ENCODE assay signal across 19 cellular contexts in the genomic region with DNA sequence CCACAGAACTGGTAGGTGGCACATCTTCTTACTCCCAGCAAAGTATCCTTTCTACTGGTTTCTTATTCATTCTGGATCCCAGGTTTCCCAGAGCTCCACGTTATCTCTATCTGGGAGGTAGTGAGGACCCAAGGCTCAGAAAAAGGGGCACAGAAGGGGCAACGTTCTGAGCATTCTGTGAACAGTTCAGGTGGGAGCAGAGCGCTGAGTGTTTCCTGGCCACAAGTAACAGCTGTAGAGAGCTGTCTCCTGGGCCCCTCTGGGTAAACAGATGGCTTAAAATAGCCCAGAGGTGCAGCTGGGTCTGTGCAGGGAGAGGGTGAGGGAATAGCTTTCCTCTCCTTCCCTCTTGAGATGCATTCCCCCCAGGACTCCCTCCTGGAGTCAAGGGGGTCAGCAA.
DNase-seq lines count a peak whose midpoint lies in the region; ATAC-seq and FAIRE-seq lines count a peak whose summit lies in the region.
"Had no signal": no experiment of that assay in that cellular context is flagged by ENCODE, and none has a peak within 500 bp of the region (broad histone marks: within the 10 kb centered on the region; RNA-seq: fewer than 3 reads in every experiment).

No MANE protein-coding gene starts in this region.

- H3K36me3 ChIP-seq in BLaER1 treated with 17β-estradiol and CSF1 and Interleukin-3, amounts not matched to agents 10 nM and 100 nM, result no peaks in the 10 kb centered on the region
- H3K36me3 ChIP-seq: neutrophil had no signal

- H4K20me1 ChIP-seq in BLaER1 treated with 17β-estradiol and CSF1 and Interleukin-3, amounts not matched to agents 10 nM and 100 nM, result no peaks in the 10 kb centered on the region

- no peaks in the 10 kb centered on the region for H3K9me3 ChIP-seq in BLaER1 treated with 17β-estradiol and CSF1 and Interleukin-3, amounts not matched to agents 10 nM and 100 nM (replicated peaks in 1 of 11)
- H3K9me3 ChIP-seq: neutrophil had no signal

- H3K4me3 Mint-ChIP-seq in activated T-cell treated with anti-CD3 and anti-CD28 coated beads, Interleukin-2, amount 50 U/mL, for 24 hours, result no peak overlapping the region
- H3K4me3 Mint-ChIP-seq: activated naive CD8-positive, alpha-beta T cell treated with anti-CD3 and anti-CD28 coated beads, Interleukin-2, amount 10 ng/mL, durations not matched to agents 7 days and 5 days; effector memory CD8-positive, alpha-beta T cell had no signal

- FAIRE-seq in islet of Langerhans (lab: Jason Lieb, UNC), result peak; percentile 33
- FAIRE-seq: D721Med, small intestine, urothelium cell line had no signal

- peak overlapping the region in 1 of 11 experiments; percentile 17; a peak in 1 of 22 replicates for H3K27ac ChIP-seq in BLaER1 treated with 17β-estradiol and CSF1 and Interleukin-3, amounts not matched to agents 10 nM and 100 nM
- H3K27ac ChIP-seq: neutrophil had no signal

- H3K27ac Mint-ChIP-seq in activated T-cell treated with anti-CD3 and anti-CD28 coated beads, Interleukin-2, amount 50 U/mL, for 24 hours, result no peak overlapping the region
- H3K27ac Mint-ChIP-seq: activated naive CD8-positive, alpha-beta T cell treated with anti-CD3 and anti-CD28 coated beads, Interleukin-2, amount 10 ng/mL, durations not matched to agents 7 days and 5 days; effector memory CD8-positive, alpha-beta T cell had no signal

- DNase-seq in NAMALWA (ENCODE audit: low spot score) (peak; percentile 30), SHP77 (lab: John Stamatoyannopoulos, UW) (peak; percentile 44 to 78), SKM-1 treated with dmso at 0.1 percent for 144 hours (lab: John Stamatoyannopoulos, UW; ENCODE audit: unreplicated experiment) (no peak)
- no peak for DNase-seq in NK-92 treated with Interleukin-12 subunit alpha and Interleukin-12 subunit beta, amount 100 ng/mL, for 24 hours (lab: John Stamatoyannopoulos, UW)
- DNase-seq in activated T-cell treated with anti-CD3 and anti-CD28 coated beads, Interleukin-2, amount 50 U/mL, for 24 hours, result no peak
- DNase-seq: activated CD4-positive, alpha-beta T cell treated with anti-CD3 and anti-CD28 coated beads, Interleukin-2, amount 50 U/mL, for 4 hours; activated naive CD8-positive, alpha-beta T cell treated with anti-CD3 and anti-CD28 coated beads, Interleukin-2, amount 10 ng/mL, durations not matched to agents 7 days and 5 days; activated T-cell treated with anti-CD3 and anti-CD28 coated beads, Interleukin-2, amount 50 U/mL, for 48 hours; effector memory CD8-positive, alpha-beta T cell; foreskin fibroblast; mesendoderm; small intestine; stimulated activated naive CD4-positive, alpha-beta T cell had no signal

- peak overlapping the region in 2 of 11 experiments; percentile 47 to 48; a peak in 3 of 22 replicates for H3K9ac ChIP-seq in BLaER1 treated with 17β-estradiol and CSF1 and Interleukin-3, amounts not matched to agents 10 nM and 100 nM

- peaks cover 58% of the 10 kb centered on the region for H3K36me3 Mint-ChIP-seq in activated T-cell treated with anti-CD3 and anti-CD28 coated beads, Interleukin-2, amount 50 U/mL, for 24 hours (ENCODE audit: low read depth)

- peaks cover 32 to 61% (median 54%) of the 10 kb centered on the region in 10 experiments for H3K4me1 ChIP-seq in BLaER1 treated with 17β-estradiol and CSF1 and Interleukin-3, amounts not matched to agents 10 nM and 100 nM

- ATAC-seq in HG03442 (IDR thresholded peaks at IDR 0.05; ENCODE audit: unreplicated experiment), result no peak
- ATAC-seq: effector memory CD8-positive, alpha-beta T cell had no signal

- H3K4me2 ChIP-seq in BLaER1 treated with 17β-estradiol and CSF1 and Interleukin-3, amounts not matched to agents 10 nM and 100 nM, result peak overlapping the region in 10 of 11 experiments; percentile 9 to 89 (median 76); a peak in 19 of 22 replicates

- peaks cover 18% of the 10 kb centered on the region for H3K4me1 Mint-ChIP-seq in activated T-cell treated with anti-CD3 and anti-CD28 coated beads, Interleukin-2, amount 50 U/mL, for 24 hours (ENCODE audit: low read depth)

- no peaks in the 10 kb centered on the region for H3K27me3 Mint-ChIP-seq in activated T-cell treated with anti-CD3 and anti-CD28 coated beads, Interleukin-2, amount 50 U/mL, for 24 hours
- H3K27me3 Mint-ChIP-seq: activated naive CD8-positive, alpha-beta T cell treated with anti-CD3 and anti-CD28 coated beads, Interleukin-2, amount 10 ng/mL, durations not matched to agents 7 days and 5 days; effector memory CD8-positive, alpha-beta T cell had no signal

- H3K9me3 Mint-ChIP-seq in activated T-cell treated with anti-CD3 and anti-CD28 coated beads, Interleukin-2, amount 50 U/mL, for 24 hours, result no peaks in the 10 kb centered on the region
- H3K9me3 Mint-ChIP-seq: activated naive CD8-positive, alpha-beta T cell treated with anti-CD3 and anti-CD28 coated beads, Interleukin-2, amount 10 ng/mL, durations not matched to agents 7 days and 5 days; effector memory CD8-positive, alpha-beta T cell had no signal

- H3K27me3 ChIP-seq in BLaER1 treated with 17β-estradiol and CSF1 and Interleukin-3, amounts not matched to agents 10 nM and 100 nM, result no peaks in the 10 kb centered on the region
- H3K27me3 ChIP-seq: neutrophil had no signal

- peak overlapping the region in 1 of 10 experiments; percentile 16; a peak in 1 of 20 replicates for H3K4me3 ChIP-seq in BLaER1 treated with 17β-estradiol and CSF1 and Interleukin-3, amounts not matched to agents 10 nM and 100 nM

Comparison
In these comparisons a context has a peak if more than half of its experiments do, and no peak if none do; other contexts are left out.
1. DNase-seq: peak in NAMALWA (single experiment) and SHP77 (2 of 2); none in NK-92 treated with Interleukin-12 subunit alpha and Interleukin-12 subunit beta, amount 100 ng/mL, for 24 hours (single experiment), SKM-1 treated with dmso at 0.1 percent for 144 hours (single experiment) and activated T-cell treated with anti-CD3 and anti-CD28 coated beads, Interleukin-2, amount 50 U/mL, for 24 hours (single experiment).